Comparison of ENCODE assay signal across 8 cellular contexts in genomic region chr7:100101016-100101862, GRCh38. TPM values are rescaled to one million over a fixed set of nuclear protein-coding genes. Genes with fewer than 3 reads are reported as not detected.
A peak's percentile ranks its signal among the peaks of the same experiment; 100 is the strongest.
DNase-seq lines count a peak whose midpoint lies in the region; ATAC-seq and TF ChIP-seq lines count a peak whose summit lies in the region.

A gene with protein sequence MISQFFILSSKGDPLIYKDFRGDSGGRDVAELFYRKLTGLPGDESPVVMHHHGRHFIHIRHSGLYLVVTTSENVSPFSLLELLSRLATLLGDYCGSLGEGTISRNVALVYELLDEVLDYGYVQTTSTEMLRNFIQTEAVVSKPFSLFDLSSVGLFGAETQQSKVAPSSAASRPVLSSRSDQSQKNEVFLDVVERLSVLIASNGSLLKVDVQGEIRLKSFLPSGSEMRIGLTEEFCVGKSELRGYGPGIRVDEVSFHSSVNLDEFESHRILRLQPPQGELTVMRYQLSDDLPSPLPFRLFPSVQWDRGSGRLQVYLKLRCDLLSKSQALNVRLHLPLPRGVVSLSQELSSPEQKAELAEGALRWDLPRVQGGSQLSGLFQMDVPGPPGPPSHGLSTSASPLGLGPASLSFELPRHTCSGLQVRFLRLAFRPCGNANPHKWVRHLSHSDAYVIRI (plus strand): TSS chr7:100101643. CDS start chr7:100101715, 72 bp downstream.
TSS of gene MCM7 (minus strand) at chr7:100101397. CDS start at chr7:100101294, 103 bp downstream.

- peak within 1 kb of the TSS; percentile 90 for H3K27ac ChIP-seq in cardiac muscle cell

- peak within 1 kb of the TSS; percentile 98 for H3K27ac Mint-ChIP-seq in type B pancreatic cell

- H3K27me3 ChIP-seq in adipocyte (replicated peaks; ENCODE audit: control insufficient read depth, insufficient read depth, low read length): no peaks in the 10 kb centered on the region
- H3K27me3 ChIP-seq in cardiac muscle cell: no peaks in the 10 kb centered on the region

- H3K9me3 ChIP-seq in adipocyte (ENCODE audit: control insufficient read depth, low read length): no peaks in the 10 kb centered on the region
- no peaks in the 10 kb centered on the region for H3K9me3 ChIP-seq in cardiac muscle cell (ENCODE audit: low read depth)

- H3K4me3 ChIP-seq in GM12875 (ENCODE audit: low read depth, low read length) (peak within 1 kb of the TSS; percentile 82), adipocyte (ENCODE audit: low read length) (peak within 1 kb of the TSS; percentile 86), cardiac muscle cell (peak within 1 kb of the TSS; percentile 86)

- H3K36me3 ChIP-seq in adipocyte (ENCODE audit: control insufficient read depth, insufficient read depth, low read length, severe bottlenecking) (peaks cover 38% of the 10 kb centered on the region), cardiac muscle cell (peaks cover 29% of the 10 kb centered on the region)

- TF ChIP-seq CTCF in GM12875 (IDR thresholded peaks at IDR 0.05; ENCODE audit: borderline replicate concordance, insufficient read depth, low read depth, low read length): no peak
- TF ChIP-seq CTCF in cardiac muscle cell (IDR thresholded peaks at IDR 0.05; ENCODE audit: low read depth, low read length): no peak
- TF ChIP-seq CTCF in type B pancreatic cell (conservative IDR thresholded peaks at IDR 0.05): no peak

- peak within 1 kb of the TSS; percentile 85 for H3K9ac ChIP-seq in adipocyte (ENCODE audit: low read length)

- H3K27me3 Mint-ChIP-seq in type B pancreatic cell: no peaks in the 10 kb centered on the region

- no peaks in the 10 kb centered on the region for H3K9me3 Mint-ChIP-seq in type B pancreatic cell

- ATAC-seq in HG02798 (IDR thresholded peaks at IDR 0.05; ENCODE audit: poor library complexity, unreplicated experiment): peak; percentile 86

- DNase-seq in NCI-H1436 (lab: John Stamatoyannopoulos, UW) (peak; percentile 98), T follicular helper cell (ENCODE audit: low read depth) (peak; percentile 93), adipocyte (ENCODE audit: low read depth) (peak; percentile 99), cardiac muscle cell (ENCODE audit: low read depth in 1 of 2, low spot score in 1 of 2) (peak; percentile 98 to 100), pons (ENCODE audit: low spot score) (peak; percentile 98), type B pancreatic cell (ENCODE audit: extremely low spot score, unreplicated experiment) (peak; percentile 99)

- peaks cover 31% of the 10 kb centered on the region for H3K36me3 Mint-ChIP-seq in type B pancreatic cell

- H3K4me1 Mint-ChIP-seq in type B pancreatic cell (ENCODE audit: unreplicated experiment): peaks cover 32% of the 10 kb centered on the region

- peak within 1 kb of the TSS; percentile 96 for H3K4me3 Mint-ChIP-seq in type B pancreatic cell

- H3K4me1 ChIP-seq in adipocyte (ENCODE audit: control insufficient read depth, insufficient read depth, low read length): peaks cover 16% of the 10 kb centered on the region
- H3K4me1 ChIP-seq in cardiac muscle cell (ENCODE audit: low read depth): no peaks in the 10 kb centered on the region

RNA-seq across cellular contexts. Expression of the first gene that starts in this region (rescaled TPM):
- total RNA-seq in cardiac muscle cell (31.7 and 35.2 TPM in 2 replicates), type B pancreatic cell (ENCODE audit: low replicate concordance) (25.7 and 28.5 TPM in 2 replicates)
- polyA plus RNA-seq in cardiac muscle cell: 15.8 and 29.3 TPM in 2 replicates

RNA-seq across cellular contexts. Expression of gene MCM7, which starts in this region (rescaled TPM):
- total RNA-seq in cardiac muscle cell: 68.9 and 88.3 TPM in 2 replicates
- 77.2 and 105 TPM in 2 replicates for polyA plus RNA-seq in cardiac muscle cell
- 121 and 244 TPM in 2 replicates for total RNA-seq in type B pancreatic cell (ENCODE audit: low replicate concordance)

Comparison
In these comparisons a context has a peak if more than half of its experiments do, and no peak if none do; other contexts are left out.
1. Peak in every context shown above with its lines: DNase-seq, ATAC-seq, H3K4me3 ChIP-seq and H3K27ac ChIP-seq.